In the genomic region with DNA sequence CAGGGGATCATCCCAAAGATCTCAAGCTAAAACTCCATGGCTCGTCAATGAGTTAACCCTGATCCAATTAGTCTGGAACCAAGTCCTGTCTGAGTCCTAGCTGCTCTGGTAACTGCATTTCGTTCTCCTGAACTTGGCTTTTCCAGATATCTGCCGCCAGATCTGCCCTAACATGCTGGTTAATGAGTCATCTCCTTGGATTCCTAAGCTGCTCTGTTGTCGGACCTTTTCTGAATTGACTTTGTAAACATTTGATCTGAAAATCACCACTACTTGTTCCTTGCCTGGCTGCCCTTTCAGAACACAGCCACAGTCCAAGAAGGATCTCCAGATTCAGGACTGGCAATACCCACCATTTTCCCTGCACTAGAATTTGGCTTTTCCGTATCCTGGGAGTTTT, we compare ENCODE assay signal across 13 cellular contexts.
DNase-seq lines count a peak whose midpoint lies in the region; ATAC-seq and TF ChIP-seq lines count a peak whose summit lies in the region.
"Had no signal": no experiment of that assay in that cellular context is flagged by ENCODE, and none has a peak within 500 bp of the region (broad histone marks: within the 10 kb centered on the region; RNA-seq: fewer than 3 reads in every experiment).

No MANE protein-coding gene starts in this region.

- H3K36me3 ChIP-seq in thymus (ENCODE audit: control insufficient read depth, insufficient read depth): no peaks in the 10 kb centered on the region

- ATAC-seq in HG03342 (IDR thresholded peaks at IDR 0.05; ENCODE audit: unreplicated experiment): no peak
- ATAC-seq: stimulated activated effector memory CD8-positive, alpha-beta T cell treated with anti-CD3 and anti-CD28 coated beads, Interleukin-12 subunit alpha, Interleukin-12 subunit beta, amount 100 ng/mL, for 72 hours had no signal

- H3K36me3 Mint-ChIP-seq in HFFc6 (ENCODE audit: low read depth): no peaks in the 10 kb centered on the region
- H3K36me3 Mint-ChIP-seq: naive B cell; stimulated activated effector memory CD8-positive, alpha-beta T cell treated with anti-CD3 and anti-CD28 coated beads, Interleukin-12 subunit alpha, Interleukin-12 subunit beta, amount 100 ng/mL, for 72 hours had no signal

- peak overlapping the region; percentile 46 for H3K27ac ChIP-seq in thymus (ENCODE audit: low read depth)

- H3K4me3 ChIP-seq in fibroblast of pulmonary artery (replicated peaks; ENCODE audit: low read depth, low read length) (no peak overlapping the region), thymus (ENCODE audit: low read length) (no peak overlapping the region)

- peak; percentile 71 for DNase-seq in HFFc6
- peak; percentile 13 for DNase-seq in SW480 (ENCODE audit: low spot score)
- DNase-seq in fibroblast of pulmonary artery (ENCODE audit: low read depth): peak; percentile 10
- no peak for DNase-seq in Kasumi-1 (lab: John Stamatoyannopoulos, UW)
- no peak for DNase-seq in OCI-M2 (lab: John Stamatoyannopoulos, UW; ENCODE audit: unreplicated experiment)
- DNase-seq: activated T-cell treated with anti-CD3 and anti-CD28 coated beads, Interleukin-2, amount 50 U/mL, for 24 hours; DMS79 treated with DMSO at 0.1 percent for 48 hours; H9; naive B cell; stimulated activated CD4-positive, alpha-beta T cell treated with anti-CD3 and anti-CD28 coated beads, Interleukin-15, amount 100 ng/mL, for 24 hours had no signal

- peaks cover 18% of the 10 kb centered on the region for H3K4me1 Mint-ChIP-seq in HFFc6 (ENCODE audit: low read depth)
- H3K4me1 Mint-ChIP-seq: H9; naive B cell; stimulated activated effector memory CD8-positive, alpha-beta T cell treated with anti-CD3 and anti-CD28 coated beads, Interleukin-12 subunit alpha, Interleukin-12 subunit beta, amount 100 ng/mL, for 72 hours had no signal

- peak overlapping the region; percentile 2; the same call in 1 of the 2 replicates for H3K4me3 Mint-ChIP-seq in HFFc6
- H3K4me3 Mint-ChIP-seq: activated T-cell treated with anti-CD3 and anti-CD28 coated beads, Interleukin-2, amount 50 U/mL, for 24 hours; H9; naive B cell; stimulated activated effector memory CD8-positive, alpha-beta T cell treated with anti-CD3 and anti-CD28 coated beads, Interleukin-12 subunit alpha, Interleukin-12 subunit beta, amount 100 ng/mL, for 72 hours had no signal

- no peaks in the 10 kb centered on the region for H3K4me1 ChIP-seq in thymus (ENCODE audit: control insufficient read depth, insufficient read depth, low read length)

- no peak for TF ChIP-seq CTCF in HFFc6 (IDR thresholded peaks at IDR 0.05)
- no peak for TF ChIP-seq CTCF in fibroblast of pulmonary artery (IDR thresholded peaks at IDR 0.05; ENCODE audit: low read length, missing control alignments)

- H3K27ac Mint-ChIP-seq in HFFc6: no peak overlapping the region
- H3K27ac Mint-ChIP-seq: activated T-cell treated with anti-CD3 and anti-CD28 coated beads, Interleukin-2, amount 50 U/mL, for 24 hours; H9; naive B cell; stimulated activated effector memory CD8-positive, alpha-beta T cell treated with anti-CD3 and anti-CD28 coated beads, Interleukin-12 subunit alpha, Interleukin-12 subunit beta, amount 100 ng/mL, for 72 hours had no signal

- WGBS in thymus: 90% methylated on average over 5 of the region's 5 CpGs

- H3K27me3 ChIP-seq in thymus (ENCODE audit: control insufficient read depth, insufficient read depth): no peaks in the 10 kb centered on the region

- no peaks in the 10 kb centered on the region for H3K9me3 Mint-ChIP-seq in HFFc6
- H3K9me3 Mint-ChIP-seq: activated T-cell treated with anti-CD3 and anti-CD28 coated beads, Interleukin-2, amount 50 U/mL, for 24 hours; H9; naive B cell; stimulated activated effector memory CD8-positive, alpha-beta T cell treated with anti-CD3 and anti-CD28 coated beads, Interleukin-12 subunit alpha, Interleukin-12 subunit beta, amount 100 ng/mL, for 72 hours had no signal

- H3K27me3 Mint-ChIP-seq in HFFc6 (ENCODE audit: insufficient read depth): peaks cover 14% of the 10 kb centered on the region; the same call in 1 of the 2 replicates
- H3K27me3 Mint-ChIP-seq: activated T-cell treated with anti-CD3 and anti-CD28 coated beads, Interleukin-2, amount 50 U/mL, for 24 hours had no signal

- no peaks in the 10 kb centered on the region for H3K9me3 ChIP-seq in thymus (ENCODE audit: control insufficient read depth)

Comparison
In these comparisons a context has a peak if more than half of its experiments do, and no peak if none do; other contexts are left out.
1. DNase-seq: peak in HFFc6 (single experiment), SW480 (single experiment) and fibroblast of pulmonary artery (single experiment); none in Kasumi-1 (0 of 2) and OCI-M2 (single experiment).